8 cellular contexts compared by ENCODE assay signal in genomic region chr1:113811353-113811887, GRCh38.
A peak's percentile ranks its signal among the peaks of the same experiment; 100 is the strongest.
DNase-seq lines count a peak whose midpoint lies in the region; ATAC-seq lines count a peak whose summit lies in the region.

No MANE protein-coding gene starts in this region.

- H3K9me3 Mint-ChIP-seq in T-helper 2 cell treated with Interferon-gamma antibody and Interleukin-4, amounts not matched to agents 5 μg/mL and 100 μg/mL, for 36 hours, result no peaks in the 10 kb centered on the region

- H3K36me3 Mint-ChIP-seq in T-helper 2 cell treated with Interferon-gamma antibody and Interleukin-4, amounts not matched to agents 5 μg/mL and 100 μg/mL, for 36 hours (ENCODE audit: low read depth), result peaks cover 41% of the 10 kb centered on the region

- DNase-seq in AML-193 (lab: John Stamatoyannopoulos, UW) (peak; percentile 26 to 30), ecto neural progenitor cell (ENCODE audit: low spot score) (peak; percentile 61), medulla oblongata (ENCODE audit: extremely low spot score) (peak; percentile 55), KBM-7 (no peak)
- DNase-seq in T-helper 2 cell treated with Interferon-gamma antibody and Interleukin-4, amounts not matched to agents 5 μg/mL and 100 μg/mL, for 36 hours (ENCODE audit: low spot score), result no peak
- DNase-seq in stimulated activated naive CD8-positive, alpha-beta T cell treated with anti-CD3 and anti-CD28 coated beads, Interleukin-15, Interleukin-2, amounts not matched to agents 100 U/mL and 50 U/mL, for 24 hours, result peak; percentile 58

- H3K4me1 Mint-ChIP-seq in T-helper 2 cell treated with Interferon-gamma antibody and Interleukin-4, amounts not matched to agents 5 μg/mL and 100 μg/mL, for 36 hours (ENCODE audit: low read depth), result peaks cover 25% of the 10 kb centered on the region

- H3K4me3 Mint-ChIP-seq in T-helper 2 cell treated with Interferon-gamma antibody and Interleukin-4, amounts not matched to agents 5 μg/mL and 100 μg/mL, for 36 hours, result peak overlapping the region; percentile 99

- H3K27me3 Mint-ChIP-seq in T-helper 2 cell treated with Interferon-gamma antibody and Interleukin-4, amounts not matched to agents 5 μg/mL and 100 μg/mL, for 36 hours (ENCODE audit: low read depth), result no peaks in the 10 kb centered on the region

- in situ Hi-C loops in KBM-7 (cut with MboI; ENCODE audit: low pct_unique_long_range_greater_than_20kb, low sequenced_read_pairs), result no loop called here

- peak overlapping the region; percentile 97 for H3K27ac Mint-ChIP-seq in T-helper 2 cell treated with Interferon-gamma antibody and Interleukin-4, amounts not matched to agents 5 μg/mL and 100 μg/mL, for 36 hours

- peak; percentile 3 for ATAC-seq in GM18858 (IDR thresholded peaks at IDR 0.05; ENCODE audit: unreplicated experiment)
- peak; percentile 2 for ATAC-seq in HG03565 (IDR thresholded peaks at IDR 0.05; ENCODE audit: unreplicated experiment)
- ATAC-seq in stimulated activated naive CD8-positive, alpha-beta T cell treated with anti-CD3 and anti-CD28 coated beads, Interleukin-15, Interleukin-2, amounts not matched to agents 100 U/mL and 50 U/mL, for 24 hours, result no peak

Comparison
In these comparisons a context has a peak if more than half of its experiments do, and no peak if none do; other contexts are left out.
1. DNase-seq: peak in AML-193 (2 of 2), ecto neural progenitor cell (single experiment), medulla oblongata (single experiment) and stimulated activated naive CD8-positive, alpha-beta T cell treated with anti-CD3 and anti-CD28 coated beads, Interleukin-15, Interleukin-2, amounts not matched to agents 100 U/mL and 50 U/mL, for 24 hours (single experiment); none in T-helper 2 cell treated with Interferon-gamma antibody and Interleukin-4, amounts not matched to agents 5 μg/mL and 100 μg/mL, for 36 hours (single experiment) and KBM-7 (single experiment).